17 cellular contexts compared by ENCODE assay signal in the genomic region with DNA sequence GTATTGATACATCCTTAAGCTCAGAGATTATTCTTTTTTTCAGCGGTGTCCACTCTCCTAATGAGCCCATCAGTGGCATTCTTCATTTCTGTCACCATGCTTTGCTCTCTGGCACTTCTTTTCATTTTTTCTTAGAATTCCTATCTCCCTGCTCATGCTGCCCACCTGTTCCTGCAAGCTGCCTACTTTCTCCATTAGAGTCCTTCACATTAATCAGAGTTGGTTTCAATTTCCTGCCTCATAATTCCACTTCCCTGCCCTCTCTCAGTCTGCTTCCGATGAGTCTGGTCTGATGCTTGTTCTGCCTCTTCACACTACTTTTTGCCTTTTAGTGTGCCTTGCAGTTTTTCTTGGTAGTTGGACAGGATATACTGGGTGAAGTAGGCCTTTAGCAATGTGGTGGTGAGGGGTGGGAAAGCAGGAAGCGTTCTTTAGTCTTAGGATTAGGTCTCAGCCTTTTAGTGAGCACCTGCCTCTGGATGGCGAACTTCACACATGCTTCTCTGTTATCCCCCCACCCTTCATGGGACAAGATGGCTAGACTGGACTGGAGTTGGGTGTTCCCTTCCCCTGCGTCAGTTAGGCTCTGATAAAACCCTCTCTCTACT.
"Had no signal": no experiment of that assay in that cellular context is flagged by ENCODE, and none has a peak within 500 bp of the region (broad histone marks: within the 10 kb centered on the region; RNA-seq: fewer than 3 reads in every experiment).

No MANE protein-coding gene starts in this region.

- H3K27ac Mint-ChIP-seq: activated CD4-positive, alpha-beta T cell treated with anti-CD3 and anti-CD28 coated beads for 36 hours; activated CD8-positive, alpha-beta T cell treated with anti-CD3 and anti-CD28 coated beads for 36 hours; activated naive CD4-positive, alpha-beta T cell treated with anti-CD3 and anti-CD28 coated beads, Interleukin-2, amount 50 U/mL, for 72 hours; stimulated activated naive B cell treated with anti-CD40 and anti-IgM and Interleukin-4, amounts not matched to agents 10 μg/mL and 1 μg/mL and 100 μg/mL, for 72 hours; T-helper 17 cell had no signal

- H3K4me3 Mint-ChIP-seq: activated CD4-positive, alpha-beta T cell treated with anti-CD3 and anti-CD28 coated beads for 36 hours; activated CD8-positive, alpha-beta T cell treated with anti-CD3 and anti-CD28 coated beads for 36 hours; central memory CD8-positive, alpha-beta T cell; stimulated activated naive B cell treated with anti-CD40 and anti-IgM and Interleukin-4, amounts not matched to agents 10 μg/mL and 1 μg/mL and 100 μg/mL, for 72 hours; T-helper 17 cell had no signal

- ATAC-seq: activated CD4-positive, alpha-beta T cell treated with anti-CD3 and anti-CD28 coated beads for 36 hours; activated CD8-positive, alpha-beta T cell treated with anti-CD3 and anti-CD28 coated beads for 36 hours; activated naive CD4-positive, alpha-beta T cell treated with anti-CD3 and anti-CD28 coated beads, Interleukin-2, amount 50 U/mL, for 72 hours; left colon; lower lobe of right lung; stimulated activated naive B cell treated with anti-CD40 and anti-IgM and Interleukin-4, amounts not matched to agents 10 μg/mL and 1 μg/mL and 100 μg/mL, for 72 hours; T-helper 17 cell had no signal

- H3K9me3 ChIP-seq: lower lobe of right lung, neutrophil, thyroid gland had no signal

- DNase-seq: activated CD4-positive, alpha-beta T cell treated with anti-CD3 and anti-CD28 coated beads for 36 hours; activated CD8-positive, alpha-beta T cell treated with anti-CD3 and anti-CD28 coated beads for 36 hours; activated gamma-delta T cell; activated T-cell treated with anti-CD3 and anti-CD28 coated beads, Interleukin-2, amount 50 U/mL, for 48 hours; effector CD8-positive, alpha-beta T cell; left colon; lower lobe of right lung; stimulated activated CD4-positive, alpha-beta T cell treated with anti-CD3 and anti-CD28 coated beads, Interleukin-15, amount 100 ng/mL, for 24 hours; stimulated activated CD4-positive, alpha-beta T cell treated with anti-CD3 and anti-CD28 coated beads, Interleukin-4, amount 100 ng/mL, for 1 hour; stimulated activated naive B cell treated with anti-CD40 and anti-IgM and Interleukin-4, amounts not matched to agents 10 μg/mL and 1 μg/mL and 100 μg/mL, for 72 hours; T-helper 17 cell; thyroid gland; WERI-Rb-1 had no signal

- H3K9me3 Mint-ChIP-seq: activated CD8-positive, alpha-beta T cell treated with anti-CD3 and anti-CD28 coated beads for 36 hours; activated naive CD4-positive, alpha-beta T cell treated with anti-CD3 and anti-CD28 coated beads, Interleukin-2, amount 50 U/mL, for 72 hours; central memory CD8-positive, alpha-beta T cell had no signal

- H3K36me3 Mint-ChIP-seq: activated naive CD4-positive, alpha-beta T cell treated with anti-CD3 and anti-CD28 coated beads, Interleukin-2, amount 50 U/mL, for 72 hours; stimulated activated naive B cell treated with anti-CD40 and anti-IgM and Interleukin-4, amounts not matched to agents 10 μg/mL and 1 μg/mL and 100 μg/mL, for 72 hours had no signal

- H3K4me1 Mint-ChIP-seq: activated CD4-positive, alpha-beta T cell treated with anti-CD3 and anti-CD28 coated beads for 36 hours; central memory CD8-positive, alpha-beta T cell had no signal

- H3K27ac ChIP-seq: lower lobe of right lung, neutrophil, skin epidermis, thyroid gland, WERI-Rb-1 had no signal

- H3K4me3 ChIP-seq: lower lobe of right lung, skin epidermis, thyroid gland had no signal

- H3K27me3 ChIP-seq: thyroid gland had no signal

- H3K4me1 ChIP-seq: lower lobe of right lung, thyroid gland had no signal

- H3K27me3 Mint-ChIP-seq: stimulated activated naive B cell treated with anti-CD40 and anti-IgM and Interleukin-4, amounts not matched to agents 10 μg/mL and 1 μg/mL and 100 μg/mL, for 72 hours had no signal

- H3K36me3 ChIP-seq: lower lobe of right lung, neutrophil, thyroid gland, WERI-Rb-1 had no signal
